ENCODE assay signal across 24 cellular contexts in the genomic region with DNA sequence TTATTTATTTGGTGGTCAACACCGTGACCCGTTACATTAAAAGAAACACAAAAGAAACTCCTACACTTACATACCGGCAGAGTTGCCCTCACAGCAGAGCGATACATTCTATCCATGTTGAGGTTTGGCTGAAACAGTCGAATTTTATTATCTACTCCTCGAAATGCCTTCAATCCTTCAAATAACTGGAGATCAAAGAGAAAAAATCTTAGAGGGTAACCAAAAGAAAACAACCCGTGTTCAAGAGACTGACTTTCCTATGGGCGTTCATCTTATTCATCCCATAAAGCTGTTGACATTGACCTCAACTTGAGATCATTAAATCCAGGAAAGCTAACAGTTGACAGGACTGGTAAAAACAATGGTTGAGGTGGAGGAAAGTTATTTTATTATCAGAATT.
"Had no signal": no experiment of that assay in that cellular context is flagged by ENCODE, and none has a peak within 500 bp of the region (broad histone marks: within the 10 kb centered on the region; RNA-seq: fewer than 3 reads in every experiment).

No MANE protein-coding gene starts in this region.

- H3K4me1 ChIP-seq: left lung, parathyroid adenoma, prostate gland, thyroid gland, vagina had no signal

- H3K27ac ChIP-seq: dorsolateral prefrontal cortex, left lung, neutrophil, parathyroid adenoma, prostate gland, skin epidermis, stomach, thyroid gland, vagina had no signal

- H3K4me1 Mint-ChIP-seq: immature natural killer cell; naive thymus-derived CD8-positive, alpha-beta T cell; neural crest cell had no signal

- H2AFZ ChIP-seq: parathyroid adenoma had no signal

- H3K36me3 Mint-ChIP-seq: immature natural killer cell; naive thymus-derived CD8-positive, alpha-beta T cell had no signal

- H3K4me3 ChIP-seq: dorsolateral prefrontal cortex, left lung, prostate gland, skin epidermis, stomach, thyroid gland, vagina had no signal

- H3K36me3 ChIP-seq: left lung, neutrophil, prostate gland, stomach, thyroid gland, vagina had no signal

- H3K27me3 ChIP-seq: dorsolateral prefrontal cortex, left lung, neutrophil, stomach, thyroid gland, vagina had no signal

- H3K9me3 Mint-ChIP-seq: immature natural killer cell; naive thymus-derived CD8-positive, alpha-beta T cell; neural crest cell had no signal

- H3K27ac Mint-ChIP-seq: immature natural killer cell; naive thymus-derived CD8-positive, alpha-beta T cell had no signal

- H3K4me3 Mint-ChIP-seq: immature natural killer cell; naive thymus-derived CD8-positive, alpha-beta T cell; neural crest cell had no signal

- H3K79me2 ChIP-seq: parathyroid adenoma had no signal

- H3K9ac ChIP-seq: parathyroid adenoma had no signal

- H3K27me3 Mint-ChIP-seq: naive thymus-derived CD8-positive, alpha-beta T cell had no signal

- DNase-seq: dorsolateral prefrontal cortex; effector CD4-positive, alpha-beta T cell; hypothalamus; immature natural killer cell; islet precursor cell; left lung; mesenchymal stem cell; midbrain; naive thymus-derived CD8-positive, alpha-beta T cell; right cardiac atrium; stimulated activated CD4-positive, alpha-beta T cell treated with anti-CD3 and anti-CD28 coated beads, Interleukin-12 subunit alpha, Interleukin-12 subunit beta, amount 100 ng/mL, for 4 hours; stimulated activated CD4-positive, alpha-beta T cell treated with anti-CD3 and anti-CD28 coated beads, Interleukin-1b, Interleukin-23, amount 100 ng/mL, for 48 hours; stimulated activated CD4-positive, alpha-beta T cell treated with anti-CD3 and anti-CD28 coated beads, Interleukin-4, amount 100 ng/mL, for 1 hour; stimulated activated CD8-positive, alpha-beta memory T cell treated with anti-CD3 and anti-CD28 coated beads, Interleukin-4, amount 100 ng/mL, for 48 hours; stimulated activated naive CD4-positive, alpha-beta T cell treated with Interleukin-2 at 50 U/mL for 16 hours; stomach; thyroid gland; trophoblast cell had no signal

- H3K9me3 ChIP-seq: left lung, neutrophil, prostate gland, stomach, thyroid gland, vagina had no signal
